Comparison of ENCODE assay signal across 31 cellular contexts in genomic region chr16:30085820-30086219, GRCh38. TPM values are rescaled to one million over a fixed set of nuclear protein-coding genes. Genes with fewer than 3 reads are reported as not detected.
DNase-seq lines count a peak whose midpoint lies in the region; ATAC-seq and TF ChIP-seq lines count a peak whose summit lies in the region.
"Had no signal": no experiment of that assay in that cellular context is flagged by ENCODE, and none has a peak within 500 bp of the region (broad histone marks: within the 10 kb centered on the region; RNA-seq: fewer than 3 reads in every experiment).

No MANE protein-coding gene starts in this region.

- no peak overlapping the region for H3K4me2 ChIP-seq in GM23248 (ENCODE audit: unreplicated experiment)
- H3K4me2 ChIP-seq: hepatocyte had no signal

- H3K4me1 Mint-ChIP-seq in stimulated activated naive CD8-positive, alpha-beta T cell treated with anti-CD3 and anti-CD28 coated beads, Interleukin-15, amount 100 ng/mL, for 72 hours: peaks cover 31% of the 10 kb centered on the region
- peaks cover 21% of the 10 kb centered on the region for H3K4me1 Mint-ChIP-seq in activated T-cell treated with anti-CD3 and anti-CD28 coated beads, Interleukin-2, amount 50 U/mL, for 72 hours (ENCODE audit: low read depth)

- peaks cover 40% of the 10 kb centered on the region for H3F3A ChIP-seq in GM23248 (ENCODE audit: insufficient read depth)

- no peak for ATAC-seq in stimulated activated naive CD8-positive, alpha-beta T cell treated with anti-CD3 and anti-CD28 coated beads, Interleukin-15, amount 100 ng/mL, for 72 hours
- no peak for ATAC-seq in activated T-cell treated with anti-CD3 and anti-CD28 coated beads, Interleukin-2, amount 50 U/mL, for 72 hours (replicated peaks in 1 of 2)
- ATAC-seq: left lobe of liver; naive thymus-derived CD4-positive, alpha-beta T cell had no signal

- H3K9me3 ChIP-seq in GM23248 (ENCODE audit: low read depth) (no peaks in the 10 kb centered on the region), adrenal gland (replicated peaks in 1 of 3) (no peaks in the 10 kb centered on the region), sigmoid colon (no peaks in the 10 kb centered on the region)
- H3K9me3 ChIP-seq: ovary, tibial artery had no signal

- peaks cover 26% of the 10 kb centered on the region for H3K79me2 ChIP-seq in GM23248 (ENCODE audit: insufficient read depth)

- H3K36me3 ChIP-seq in GM23248 (ENCODE audit: low read depth) (peaks cover 12% of the 10 kb centered on the region; the same call in 1 of the 2 replicates), adrenal gland (replicated peaks in 1 of 2) (peaks cover 0 to 41% of the 10 kb centered on the region in 2 donors), sigmoid colon (peaks cover 21 to 50% (median 38%) of the 10 kb centered on the region in 4 donors)
- H3K36me3 ChIP-seq: ovary had no signal

- in situ Hi-C loops in GM23248 (cut with MboI): no loop called here

- H3K27ac ChIP-seq in GM23248 (no peak overlapping the region), adrenal gland (peak overlapping the region; percentile 40 to 75 (median 67)), sigmoid colon (peak overlapping the region; percentile 18 to 47 (median 38))
- H3K27ac ChIP-seq: brain microvascular endothelial cell, hepatocyte, ovary, SK-N-MC had no signal

- TF ChIP-seq POLR2A in adrenal gland (IDR thresholded peaks at IDR 0.05) (no peak), sigmoid colon (IDR thresholded peaks at IDR 0.05) (no peak)

- no peak for DNase-seq in GM23248
- DNase-seq in adrenal gland: no peak
- no peak for DNase-seq in sigmoid colon
- DNase-seq in stimulated activated naive CD8-positive, alpha-beta T cell treated with anti-CD3 and anti-CD28 coated beads, Interleukin-15, amount 100 ng/mL, for 72 hours: no peak
- no peak for DNase-seq in GDM1 (lab: John Stamatoyannopoulos, UW)
- DNase-seq in activated T-cell treated with anti-CD3 and anti-CD28 coated beads, Interleukin-2, amount 50 U/mL, for 72 hours: no peak
- DNase-seq: activated CD4-positive, alpha-beta T cell treated with anti-CD3 and anti-CD28 coated beads for 1 hour; activated CD8-positive, alpha-beta memory T cell treated with anti-CD3 and anti-CD28 coated beads for 24 hours; activated T-cell treated with anti-CD3 and anti-CD28 coated beads, Interleukin-2, amount 50 U/mL, for 1 hour; brain microvascular endothelial cell; CD4-positive, CD25-positive, alpha-beta regulatory T cell; DMS 273 treated with DMSO at 0.1 percent for 48 hours; effector CD8-positive, alpha-beta T cell; erythroblast; foreskin fibroblast; HCEC 1CT; naive thymus-derived CD4-positive, alpha-beta T cell; NCI-H1694 treated with DMSO at 0.1 percent for 48 hours; NCI-H2171 treated with DMSO at 0.1 percent for 48 hours; NCI-H524 treated with DMSO at 0.1 percent for 48 hours; retina; stimulated activated CD4-positive, alpha-beta T cell treated with anti-CD3 and anti-CD28 coated beads, Interleukin-12 subunit alpha, Interleukin-12 subunit beta, amount 100 ng/mL, for 4 hours; stimulated activated CD4-positive, alpha-beta T cell treated with anti-CD3 and anti-CD28 coated beads, Interleukin-4, amount 100 ng/mL, for 24 hours; stimulated activated naive CD4-positive, alpha-beta T cell treated with Interleukin-2 at 50 U/mL for 16 hours; tibial artery had no signal

- H3K4me3 ChIP-seq in GM23248: no peak overlapping the region
- H3K4me3 ChIP-seq in adrenal gland: no peak overlapping the region
- H3K4me3 ChIP-seq in sigmoid colon: no peak overlapping the region
- H3K4me3 ChIP-seq: hepatocyte, ovary, SK-N-MC, tibial artery had no signal

- intact Hi-C loops in adrenal gland (cut with DNase I) (no loop called here), sigmoid colon (cut with DNase I) (no loop called here)

- WGBS in GM23248 (ENCODE audit: low coverage in 1 of 2, low lambda C conversion rate in 2 of 2, missing lambda C conversion rate in 2 of 2), 2 experiments: 80 to 88% methylated on average over 5 to 6 of the region's 6 CpGs
- WGBS in adrenal gland, 4 donors: 73 to 86% (median 73%) methylated on average over 3 to 6 of the region's 6 CpGs
- 88 to 90% methylated on average over 6 of the region's 6 CpGs for WGBS in sigmoid colon, 2 donors

- H3K27me3 Mint-ChIP-seq in stimulated activated naive CD8-positive, alpha-beta T cell treated with anti-CD3 and anti-CD28 coated beads, Interleukin-15, amount 100 ng/mL, for 72 hours: no peaks in the 10 kb centered on the region
- H3K27me3 Mint-ChIP-seq in activated T-cell treated with anti-CD3 and anti-CD28 coated beads, Interleukin-2, amount 50 U/mL, for 72 hours (ENCODE audit: low read depth): no peaks in the 10 kb centered on the region
- H3K27me3 Mint-ChIP-seq: CD4-positive, CD25-positive, alpha-beta regulatory T cell; naive thymus-derived CD4-positive, alpha-beta T cell had no signal

- H4K20me1 ChIP-seq in GM23248 (ENCODE audit: insufficient read depth): no peaks in the 10 kb centered on the region

- no peaks in the 10 kb centered on the region for H3K27me3 ChIP-seq in GM23248 (replicated peaks; ENCODE audit: insufficient read depth)
- no peaks in the 10 kb centered on the region for H3K27me3 ChIP-seq in adrenal gland
- H3K27me3 ChIP-seq in sigmoid colon: no peaks in the 10 kb centered on the region
- H3K27me3 ChIP-seq: brain microvascular endothelial cell, hepatocyte, ovary, tibial artery had no signal

- H2AFZ ChIP-seq in GM23248: no peak overlapping the region
- H2AFZ ChIP-seq: hepatocyte had no signal

- H3K36me3 Mint-ChIP-seq in activated T-cell treated with anti-CD3 and anti-CD28 coated beads, Interleukin-2, amount 50 U/mL, for 72 hours (ENCODE audit: insufficient read depth in 2 of 2): peaks cover 6 to 21% of the 10 kb centered on the region in 2 donors

- no peak overlapping the region for H3K27ac Mint-ChIP-seq in stimulated activated naive CD8-positive, alpha-beta T cell treated with anti-CD3 and anti-CD28 coated beads, Interleukin-15, amount 100 ng/mL, for 72 hours
- no peak overlapping the region for H3K27ac Mint-ChIP-seq in activated T-cell treated with anti-CD3 and anti-CD28 coated beads, Interleukin-2, amount 50 U/mL, for 72 hours
- H3K27ac Mint-ChIP-seq: CD4-positive, CD25-positive, alpha-beta regulatory T cell; mesothelial cell of epicardium; naive thymus-derived CD4-positive, alpha-beta T cell; T-helper 1 cell treated with Interleukin-12 subunit alpha and Interleukin-12 subunit beta and Interleukin-4 antibody, amounts not matched to agents 30 μg/mL and 1 μg/mL, for 36 hours had no signal

- H3K4me3 Mint-ChIP-seq in stimulated activated naive CD8-positive, alpha-beta T cell treated with anti-CD3 and anti-CD28 coated beads, Interleukin-15, amount 100 ng/mL, for 72 hours: no peak overlapping the region
- H3K4me3 Mint-ChIP-seq in activated T-cell treated with anti-CD3 and anti-CD28 coated beads, Interleukin-2, amount 50 U/mL, for 72 hours: no peak overlapping the region
- H3K4me3 Mint-ChIP-seq: CD4-positive, CD25-positive, alpha-beta regulatory T cell; mesothelial cell of epicardium; naive thymus-derived CD4-positive, alpha-beta T cell; T-helper 1 cell treated with Interleukin-12 subunit alpha and Interleukin-12 subunit beta and Interleukin-4 antibody, amounts not matched to agents 30 μg/mL and 1 μg/mL, for 36 hours had no signal

- TF ChIP-seq EP300 in sigmoid colon (IDR thresholded peaks at IDR 0.05): no peak

- no peaks in the 10 kb centered on the region for H3K9me2 ChIP-seq in GM23248 (ENCODE audit: insufficient read depth)

- TF ChIP-seq CTCF in adrenal gland (IDR thresholded peaks at IDR 0.05): no peak
- no peak for TF ChIP-seq CTCF in sigmoid colon (IDR thresholded peaks at IDR 0.05)

- H3K9ac ChIP-seq in GM23248: 0 out of 2 replicates have a peak overlapping the region, but pooled peaks have one; percentile 7

- peaks cover 14% of the 10 kb centered on the region for H3K4me1 ChIP-seq in GM23248 (ENCODE audit: insufficient read depth)
- H3K4me1 ChIP-seq in adrenal gland (replicated peaks in 1 of 2): peaks cover 0 to 13% of the 10 kb centered on the region in 2 donors
- H3K4me1 ChIP-seq in sigmoid colon: peaks cover 0 to 3% (median 2%) of the 10 kb centered on the region in 4 donors

- H3K9me3 Mint-ChIP-seq in stimulated activated naive CD8-positive, alpha-beta T cell treated with anti-CD3 and anti-CD28 coated beads, Interleukin-15, amount 100 ng/mL, for 72 hours: no peaks in the 10 kb centered on the region
- H3K9me3 Mint-ChIP-seq in activated T-cell treated with anti-CD3 and anti-CD28 coated beads, Interleukin-2, amount 50 U/mL, for 72 hours: no peaks in the 10 kb centered on the region
- H3K9me3 Mint-ChIP-seq: mesothelial cell of epicardium; naive thymus-derived CD4-positive, alpha-beta T cell; T-helper 1 cell treated with Interleukin-12 subunit alpha and Interleukin-12 subunit beta and Interleukin-4 antibody, amounts not matched to agents 30 μg/mL and 1 μg/mL, for 36 hours had no signal

RNA-seq across cellular contexts. Expression of gene TBX6, which starts 5.9 kb away (rescaled TPM):
- total RNA-seq in GM23248 (2014; rRNA removed; shearing (Covaris generic)): 0.11 TPM in 1 of 2 replicates, not detected in the other
- polyA plus RNA-seq in GM23248 (2016; fragmentation: Nextera tagmentation; extraction: Ambion mirVana): 0.13 and 0.20 TPM in 2 replicates
- 1 to 10 TPM; 1.1 to 3.4 (median 2.4) TPM for total RNA-seq in adrenal gland
- 1 to 10 TPM in 2 of 3 donors, under 1 TPM in 1; 0.22 to 5.1 (median 1.9) TPM for polyA plus RNA-seq in adrenal gland
- total RNA-seq in sigmoid colon: 1 to 10 TPM in 3 of 4 donors, under 1 TPM in 1; 0.54 to 1.7 (median 1.1) TPM
- polyA plus RNA-seq in sigmoid colon: 1 to 10 TPM in 1 of 3 donors, under 1 TPM in 2; 0.23 to 1.1 (median 0.60) TPM
- 1 to 10 TPM; 4.2 to 5.8 TPM for total RNA-seq in activated T-cell treated with anti-CD3 and anti-CD28 coated beads, Interleukin-2, amount 50 U/mL, for 72 hours

RNA-seq across cellular contexts. Expression of gene PPP4C, which starts 10.0 kb away (rescaled TPM):
- 135 and 168 TPM in 2 replicates for total RNA-seq in GM23248 (2014; rRNA removed; shearing (Covaris generic))
- polyA plus RNA-seq in GM23248 (2016; fragmentation: Nextera tagmentation; extraction: Ambion mirVana) (205 and 210 TPM in 2 replicates), adrenal gland (10 to 100 TPM; 39.2 to 93.0 (median 87.1) TPM), sigmoid colon (100 to 1,000 TPM; 118 to 155 (median 146) TPM)
- total RNA-seq in adrenal gland (100 to 1,000 TPM in 3 of 8 donors, 10 to 100 TPM in 5; 44.5 to 136 (median 80.8) TPM), sigmoid colon (10 to 100 TPM; 39.2 to 45.6 (median 43.6) TPM)
- total RNA-seq in activated T-cell treated with anti-CD3 and anti-CD28 coated beads, Interleukin-2, amount 50 U/mL, for 72 hours: 100 to 1,000 TPM; 114 to 124 TPM

RNA-seq across cellular contexts. Expression of gene YPEL3, which starts 10.2 kb away (rescaled TPM):
- total RNA-seq in GM23248 (2014; rRNA removed; shearing (Covaris generic)): 62.6 and 100.0 TPM in 2 replicates
- polyA plus RNA-seq in GM23248 (2016; fragmentation: Nextera tagmentation; extraction: Ambion mirVana) (192 and 200 TPM in 2 replicates), adrenal gland (100 to 1,000 TPM in 2 of 3 donors, 10 to 100 TPM in 1; 14.6 to 454 (median 310) TPM), sigmoid colon (100 to 1,000 TPM in 2 of 3 donors, 10 to 100 TPM in 1; 57.6 to 126 (median 107) TPM)
- total RNA-seq in adrenal gland (100 to 1,000 TPM in 4 of 8 donors, 10 to 100 TPM in 4; 18.9 to 210 (median 94.5) TPM), sigmoid colon (100 to 1,000 TPM in 2 of 4 donors, 10 to 100 TPM in 2; 82.1 to 110 (median 103) TPM)
- 10 to 100 TPM; 60.2 to 77.8 TPM for total RNA-seq in activated T-cell treated with anti-CD3 and anti-CD28 coated beads, Interleukin-2, amount 50 U/mL, for 72 hours

RNA-seq across cellular contexts. Expression of gene ALDOA, which starts 20.3 kb away (rescaled TPM):
- total RNA-seq in GM23248 (2014; rRNA removed; shearing (Covaris generic)): 1,441 and 1,602 TPM in 2 replicates
- polyA plus RNA-seq in GM23248 (2016; fragmentation: Nextera tagmentation; extraction: Ambion mirVana) (2,742 and 2,900 TPM in 2 replicates), adrenal gland (1,000 to 10,000 TPM in 1 of 3 donors, 100 to 1,000 TPM in 2; 623 to 1,215 (median 899) TPM), sigmoid colon (1,000 to 10,000 TPM; 1,265 to 1,667 (median 1,498) TPM)
- total RNA-seq in adrenal gland (1,000 to 10,000 TPM; 1,155 to 1,930 (median 1,648) TPM), sigmoid colon (1,000 to 10,000 TPM in 1 of 4 donors, 100 to 1,000 TPM in 3; 905 to 1,010 (median 960) TPM)
- 100 to 1,000 TPM; 857 to 918 TPM for total RNA-seq in activated T-cell treated with anti-CD3 and anti-CD28 coated beads, Interleukin-2, amount 50 U/mL, for 72 hours

RNA-seq across cellular contexts. Expression of gene GDPD3, which starts 27.5 kb away (rescaled TPM):
- total RNA-seq in GM23248 (2014; rRNA removed; shearing (Covaris generic)): 0.22 TPM in 1 of 2 replicates, not detected in the other
- polyA plus RNA-seq in GM23248 (2016; fragmentation: Nextera tagmentation; extraction: Ambion mirVana) (1.1 and 1.2 TPM in 2 replicates), adrenal gland (10 to 100 TPM in 1 of 3 donors, 1 to 10 TPM in 2; 1.0 to 17.6 (median 5.8) TPM), sigmoid colon (10 to 100 TPM; 17.4 to 68.8 (median 19.0) TPM)
- total RNA-seq in adrenal gland (1 to 10 TPM in 5 of 8 donors, under 1 TPM in 2, not detected in 1; 0.78 to 9.0 (median 2.8) TPM), sigmoid colon (1 to 10 TPM in 3 of 4 donors, under 1 TPM in 1; 0.54 to 8.0 (median 2.9) TPM)
- total RNA-seq in activated T-cell treated with anti-CD3 and anti-CD28 coated beads, Interleukin-2, amount 50 U/mL, for 72 hours: 10 to 100 TPM; 13.9 to 20.5 TPM
- polyA plus RNA-seq: naive thymus-derived CD4-positive, alpha-beta T cell had no signal
